ENCODE assay signal across 25 cellular contexts in the genomic region with DNA sequence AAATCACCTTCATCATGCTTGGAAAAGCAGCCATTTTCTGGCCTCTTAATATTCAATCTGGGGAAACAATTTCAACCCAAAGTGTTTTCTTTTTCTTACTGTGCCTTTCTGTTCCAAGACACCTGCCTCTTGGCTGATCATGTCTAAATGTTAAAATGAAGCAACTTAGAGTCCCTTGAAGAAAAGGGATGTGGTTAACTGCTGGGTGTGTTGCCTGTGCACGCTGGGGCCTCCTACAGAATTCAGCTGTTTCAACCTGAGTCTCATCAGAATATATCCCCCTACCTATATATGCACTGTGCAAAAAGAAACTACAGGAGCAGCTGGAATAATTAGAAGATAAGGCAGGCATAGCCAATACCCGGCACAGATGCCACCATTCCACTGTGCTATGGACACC.
A peak's percentile ranks its signal among the peaks of the same experiment; 100 is the strongest.
DNase-seq lines count a peak whose midpoint lies in the region; ATAC-seq lines count a peak whose summit lies in the region.
"Had no signal": no experiment of that assay in that cellular context is flagged by ENCODE, and none has a peak within 500 bp of the region (broad histone marks: within the 10 kb centered on the region; RNA-seq: fewer than 3 reads in every experiment).

No MANE protein-coding gene starts in this region.

- H3K4me1 Mint-ChIP-seq in activated naive CD8-positive, alpha-beta T cell (ENCODE audit: low read depth), result peaks cover 19% of the 10 kb centered on the region
- peaks cover 8% of the 10 kb centered on the region for H3K4me1 Mint-ChIP-seq in activated naive CD8-positive, alpha-beta T cell treated with anti-CD3 and anti-CD28 coated beads, Interleukin-2, amount 50 U/mL, for 24 hours

- 47% methylated on average over 2 of the region's 2 CpGs for WGBS in thymus

- H3K4me3 ChIP-seq in Jurkat, Clone E6-1 (ENCODE audit: low read length), result no peak overlapping the region; the same call in 1 of the 2 replicates
- no peak overlapping the region for H3K4me3 ChIP-seq in thymus (ENCODE audit: low read length)
- H3K4me3 ChIP-seq: ascending aorta, GM23248, K562, SJSA1, suprapubic skin, vagina had no signal

- H3K27ac Mint-ChIP-seq in activated naive CD8-positive, alpha-beta T cell, result peak overlapping the region; percentile 55
- H3K27ac Mint-ChIP-seq in activated naive CD8-positive, alpha-beta T cell treated with anti-CD3 and anti-CD28 coated beads, Interleukin-2, amount 50 U/mL, for 24 hours, result no peak overlapping the region
- H3K27ac Mint-ChIP-seq: dendritic cell treated with granulocyte-macrophage colony-stimulating factor and Interleukin-4, amounts not matched to agents 40 ng/mL and 50 ng/mL, for 4 days; natural killer cell had no signal

- peaks cover 2% of the 10 kb centered on the region for H3K4me1 ChIP-seq in thymus (ENCODE audit: control insufficient read depth, insufficient read depth, low read length)
- H3K4me1 ChIP-seq: ascending aorta, SJSA1, suprapubic skin, vagina had no signal

- no peak for DNase-seq in activated naive CD8-positive, alpha-beta T cell treated with anti-CD3 and anti-CD28 coated beads, Interleukin-2, amount 50 U/mL, for 24 hours
- peak; percentile 87 for DNase-seq in Jurkat, Clone E6-1 (ENCODE audit: low read depth, low spot score)
- DNase-seq in SKM-1 treated with dmso at 0.1 percent for 144 hours (lab: John Stamatoyannopoulos, UW; ENCODE audit: unreplicated experiment) (peak; percentile 79), NCI-H2081 treated with DMSO at 0.1 percent for 48 hours (lab: John Stamatoyannopoulos, UW) (no peak)
- DNase-seq: activated CD4-positive, alpha-beta T cell treated with anti-CD3 and anti-CD28 coated beads, Interleukin-2, amount 50 U/mL, for 48 hours; activated gamma-delta T cell treated with Interleukin-2 at 50 U/mL for 16 hours; C1 segment of cervical spinal cord; GM23248; left ventricle myocardium superior; natural killer cell; NCI-H1694 treated with DMSO at 0.1 percent for 48 hours; NCI-H524 treated with DMSO at 0.1 percent for 48 hours; small intestine; stimulated activated CD4-positive, alpha-beta T cell treated with anti-CD3 and anti-CD28 coated beads, Interleukin-1b, Interleukin-23, amount 100 ng/mL, for 48 hours had no signal

- no peaks in the 10 kb centered on the region for H3K36me3 ChIP-seq in thymus (ENCODE audit: control insufficient read depth, insufficient read depth)
- H3K36me3 ChIP-seq: ascending aorta, SJSA1, suprapubic skin, vagina had no signal

- peaks cover 4% of the 10 kb centered on the region for H3K36me3 Mint-ChIP-seq in activated naive CD8-positive, alpha-beta T cell
- peaks cover 5% of the 10 kb centered on the region for H3K36me3 Mint-ChIP-seq in activated naive CD8-positive, alpha-beta T cell treated with anti-CD3 and anti-CD28 coated beads, Interleukin-2, amount 50 U/mL, for 24 hours (ENCODE audit: low read depth)
- H3K36me3 Mint-ChIP-seq: natural killer cell had no signal

- H3K9me3 ChIP-seq in thymus (ENCODE audit: control insufficient read depth), result peaks cover 2% of the 10 kb centered on the region
- H3K9me3 ChIP-seq: SJSA1, suprapubic skin, vagina had no signal

- H3K27me3 Mint-ChIP-seq in activated naive CD8-positive, alpha-beta T cell, result peaks cover 1% of the 10 kb centered on the region
- H3K27me3 Mint-ChIP-seq in activated naive CD8-positive, alpha-beta T cell treated with anti-CD3 and anti-CD28 coated beads, Interleukin-2, amount 50 U/mL, for 24 hours, result no peaks in the 10 kb centered on the region
- H3K27me3 Mint-ChIP-seq: dendritic cell treated with granulocyte-macrophage colony-stimulating factor and Interleukin-4, amounts not matched to agents 40 ng/mL and 50 ng/mL, for 4 days had no signal

- ATAC-seq in activated naive CD8-positive, alpha-beta T cell treated with anti-CD3 and anti-CD28 coated beads, Interleukin-2, amount 50 U/mL, for 24 hours, result no peak
- ATAC-seq in HG02852 (IDR thresholded peaks at IDR 0.05; ENCODE audit: unreplicated experiment) (no peak), HG03565 (IDR thresholded peaks at IDR 0.05; ENCODE audit: unreplicated experiment) (no peak)
- ATAC-seq: K562, left ventricle myocardium superior had no signal

- H3K9me3 Mint-ChIP-seq in activated naive CD8-positive, alpha-beta T cell (ENCODE audit: low read depth), result no peaks in the 10 kb centered on the region
- peaks cover 6% of the 10 kb centered on the region for H3K9me3 Mint-ChIP-seq in activated naive CD8-positive, alpha-beta T cell treated with anti-CD3 and anti-CD28 coated beads, Interleukin-2, amount 50 U/mL, for 24 hours
- H3K9me3 Mint-ChIP-seq: natural killer cell had no signal

- H3K27ac ChIP-seq in thymus (ENCODE audit: low read depth), result peak overlapping the region; percentile 77
- H3K27ac ChIP-seq: ascending aorta, GM23248, SJSA1, suprapubic skin, vagina, VCaP had no signal

- H3K27me3 ChIP-seq in thymus (ENCODE audit: control insufficient read depth, insufficient read depth), result no peaks in the 10 kb centered on the region
- H3K27me3 ChIP-seq: ascending aorta, SJSA1, suprapubic skin, vagina had no signal

- peak overlapping the region; percentile 12 for H3K4me3 Mint-ChIP-seq in activated naive CD8-positive, alpha-beta T cell
- no peak overlapping the region for H3K4me3 Mint-ChIP-seq in activated naive CD8-positive, alpha-beta T cell treated with anti-CD3 and anti-CD28 coated beads, Interleukin-2, amount 50 U/mL, for 24 hours
- H3K4me3 Mint-ChIP-seq: dendritic cell treated with granulocyte-macrophage colony-stimulating factor and Interleukin-4, amounts not matched to agents 40 ng/mL and 50 ng/mL, for 4 days; natural killer cell had no signal

Comparison
In these comparisons a context has a peak if more than half of its experiments do, and no peak if none do; other contexts are left out.
1. DNase-seq: peak in Jurkat, Clone E6-1 (single experiment) and SKM-1 treated with dmso at 0.1 percent for 144 hours (single experiment); none in activated naive CD8-positive, alpha-beta T cell treated with anti-CD3 and anti-CD28 coated beads, Interleukin-2, amount 50 U/mL, for 24 hours (single experiment) and NCI-H2081 treated with DMSO at 0.1 percent for 48 hours (single experiment).